Comparison of ENCODE assay signal across 1 cellular context in the genomic region with DNA sequence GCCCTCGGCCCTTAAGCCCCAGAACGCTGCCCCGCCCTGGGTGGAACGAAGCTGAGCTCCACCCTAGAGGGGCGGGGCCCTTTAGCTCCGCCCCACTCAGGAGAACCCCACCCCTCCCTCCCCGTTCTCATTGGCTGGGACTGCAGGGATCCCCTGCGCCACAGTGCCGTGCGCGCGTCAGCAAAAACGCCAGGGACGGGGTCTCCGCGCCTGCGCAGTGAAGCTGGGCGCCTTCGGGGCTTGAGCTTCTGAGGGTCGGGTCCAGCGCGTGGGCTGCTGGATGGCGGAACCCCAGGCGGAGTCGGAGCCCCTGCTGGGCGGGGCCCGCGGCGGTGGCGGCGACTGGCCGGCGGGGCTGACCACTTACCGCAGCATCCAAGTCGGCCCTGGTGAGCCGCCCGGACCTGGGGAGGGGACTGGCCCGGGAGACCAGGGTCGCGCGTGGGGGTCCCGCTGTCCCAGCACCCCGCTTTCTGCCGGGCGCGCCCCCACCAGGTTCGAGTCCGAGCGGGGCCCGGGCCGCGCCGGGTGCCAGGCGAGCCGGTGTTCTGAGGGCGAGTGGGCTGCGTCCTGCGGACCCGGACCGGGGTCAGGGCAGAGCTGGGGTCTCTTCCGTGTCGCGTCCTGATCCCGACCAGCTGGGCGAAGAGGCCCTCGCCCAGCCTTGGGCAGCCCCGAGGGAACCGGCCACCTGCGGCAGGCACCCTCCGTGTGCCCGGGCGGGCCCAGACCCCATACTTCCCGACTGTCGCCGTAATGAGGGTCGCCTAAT.
TF ChIP-seq lines count a peak whose summit lies in the region.

A gene (plus strand): TSS at position 215 of the 772 bp plus-strand sequence. CDS start 66 bp downstream, at position 281.

TF ChIP-seq in WTC11, 78 proteins besides CTCF, POLR2A, EP300 and RAD21 (continued from another document and continues in another):
- TF ChIP-seq, protein P1, sequence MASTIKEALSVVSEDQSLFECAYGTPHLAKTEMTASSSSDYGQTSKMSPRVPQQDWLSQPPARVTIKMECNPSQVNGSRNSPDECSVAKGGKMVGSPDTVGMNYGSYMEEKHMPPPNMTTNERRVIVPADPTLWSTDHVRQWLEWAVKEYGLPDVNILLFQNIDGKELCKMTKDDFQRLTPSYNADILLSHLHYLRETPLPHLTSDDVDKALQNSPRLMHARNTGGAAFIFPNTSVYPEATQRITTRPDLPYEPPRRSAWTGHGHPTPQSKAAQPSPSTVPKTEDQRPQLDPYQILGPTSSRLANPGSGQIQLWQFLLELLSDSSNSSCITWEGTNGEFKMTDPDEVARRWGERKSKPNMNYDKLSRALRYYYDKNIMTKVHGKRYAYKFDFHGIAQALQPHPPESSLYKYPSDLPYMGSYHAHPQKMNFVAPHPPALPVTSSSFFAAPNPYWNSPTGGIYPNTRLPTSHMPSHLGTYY (CRISPR knock-in tag; IDR thresholded peaks at IDR 0.05) = no peak
- TF ChIP-seq PRRX2 (CRISPR knock-in tag; IDR thresholded peaks at IDR 0.05) (no peak), ZNF232 (CRISPR knock-in tag; IDR thresholded peaks at IDR 0.05) (no peak), CREM (CRISPR knock-in tag; IDR thresholded peaks at IDR 0.05) (no peak), ZNF121 (CRISPR knock-in tag; IDR thresholded peaks at IDR 0.05) (no peak), MXD4 (CRISPR knock-in tag; IDR thresholded peaks at IDR 0.05; ENCODE audit: borderline replicate concordance) (no peak), FOXP1 (CRISPR knock-in tag; IDR thresholded peaks at IDR 0.05; ENCODE audit: borderline replicate concordance) (0 out of 2 replicates have a peak, but pooled peaks have one; percentile 25), NFE2L1 (CRISPR knock-in tag; IDR thresholded peaks at IDR 0.05) (0 out of 2 replicates have a peak, but pooled peaks have one; percentile 38), NR1H2 (CRISPR knock-in tag; IDR thresholded peaks at IDR 0.05) (no peak), SMAD3 (CRISPR knock-in tag; IDR thresholded peaks at IDR 0.05; ENCODE audit: borderline replicate concordance) (no peak), FOXJ3 (CRISPR knock-in tag; IDR thresholded peaks at IDR 0.05; ENCODE audit: borderline replicate concordance) (no peak), JAZF1 (CRISPR knock-in tag; IDR thresholded peaks at IDR 0.05) (no peak), NR2C2 (CRISPR knock-in tag; IDR thresholded peaks at IDR 0.05) (no peak), ZNF317 (CRISPR knock-in tag; IDR thresholded peaks at IDR 0.05; ENCODE audit: borderline replicate concordance, low read depth) (no peak), TEAD1 (CRISPR knock-in tag; IDR thresholded peaks at IDR 0.05) (no peak), OVOL2 (CRISPR knock-in tag; IDR thresholded peaks at IDR 0.05; ENCODE audit: borderline replicate concordance) (no peak), RELA (CRISPR knock-in tag; IDR thresholded peaks at IDR 0.05; ENCODE audit: borderline replicate concordance) (0 out of 2 replicates have a peak, but pooled peaks have one; percentile 65), RORB (CRISPR knock-in tag; IDR thresholded peaks at IDR 0.05) (no peak)
- TF ChIP-seq, protein P2, sequence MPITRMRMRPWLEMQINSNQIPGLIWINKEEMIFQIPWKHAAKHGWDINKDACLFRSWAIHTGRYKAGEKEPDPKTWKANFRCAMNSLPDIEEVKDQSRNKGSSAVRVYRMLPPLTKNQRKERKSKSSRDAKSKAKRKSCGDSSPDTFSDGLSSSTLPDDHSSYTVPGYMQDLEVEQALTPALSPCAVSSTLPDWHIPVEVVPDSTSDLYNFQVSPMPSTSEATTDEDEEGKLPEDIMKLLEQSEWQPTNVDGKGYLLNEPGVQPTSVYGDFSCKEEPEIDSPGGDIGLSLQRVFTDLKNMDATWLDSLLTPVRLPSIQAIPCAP (CRISPR knock-in tag; IDR thresholded peaks at IDR 0.05) = no peak
- TF ChIP-seq, protein P3, sequence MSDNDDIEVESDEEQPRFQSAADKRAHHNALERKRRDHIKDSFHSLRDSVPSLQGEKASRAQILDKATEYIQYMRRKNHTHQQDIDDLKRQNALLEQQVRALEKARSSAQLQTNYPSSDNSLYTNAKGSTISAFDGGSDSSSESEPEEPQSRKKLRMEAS (CRISPR knock-in tag; IDR thresholded peaks at IDR 0.05) = no peak; the same call in 1 of the 2 replicates
- TF ChIP-seq, protein P4, sequence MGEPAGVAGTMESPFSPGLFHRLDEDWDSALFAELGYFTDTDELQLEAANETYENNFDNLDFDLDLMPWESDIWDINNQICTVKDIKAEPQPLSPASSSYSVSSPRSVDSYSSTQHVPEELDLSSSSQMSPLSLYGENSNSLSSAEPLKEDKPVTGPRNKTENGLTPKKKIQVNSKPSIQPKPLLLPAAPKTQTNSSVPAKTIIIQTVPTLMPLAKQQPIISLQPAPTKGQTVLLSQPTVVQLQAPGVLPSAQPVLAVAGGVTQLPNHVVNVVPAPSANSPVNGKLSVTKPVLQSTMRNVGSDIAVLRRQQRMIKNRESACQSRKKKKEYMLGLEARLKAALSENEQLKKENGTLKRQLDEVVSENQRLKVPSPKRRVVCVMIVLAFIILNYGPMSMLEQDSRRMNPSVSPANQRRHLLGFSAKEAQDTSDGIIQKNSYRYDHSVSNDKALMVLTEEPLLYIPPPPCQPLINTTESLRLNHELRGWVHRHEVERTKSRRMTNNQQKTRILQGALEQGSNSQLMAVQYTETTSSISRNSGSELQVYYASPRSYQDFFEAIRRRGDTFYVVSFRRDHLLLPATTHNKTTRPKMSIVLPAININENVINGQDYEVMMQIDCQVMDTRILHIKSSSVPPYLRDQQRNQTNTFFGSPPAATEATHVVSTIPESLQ (CRISPR knock-in tag; IDR thresholded peaks at IDR 0.05) = no peak
- TF ChIP-seq, protein P5, sequence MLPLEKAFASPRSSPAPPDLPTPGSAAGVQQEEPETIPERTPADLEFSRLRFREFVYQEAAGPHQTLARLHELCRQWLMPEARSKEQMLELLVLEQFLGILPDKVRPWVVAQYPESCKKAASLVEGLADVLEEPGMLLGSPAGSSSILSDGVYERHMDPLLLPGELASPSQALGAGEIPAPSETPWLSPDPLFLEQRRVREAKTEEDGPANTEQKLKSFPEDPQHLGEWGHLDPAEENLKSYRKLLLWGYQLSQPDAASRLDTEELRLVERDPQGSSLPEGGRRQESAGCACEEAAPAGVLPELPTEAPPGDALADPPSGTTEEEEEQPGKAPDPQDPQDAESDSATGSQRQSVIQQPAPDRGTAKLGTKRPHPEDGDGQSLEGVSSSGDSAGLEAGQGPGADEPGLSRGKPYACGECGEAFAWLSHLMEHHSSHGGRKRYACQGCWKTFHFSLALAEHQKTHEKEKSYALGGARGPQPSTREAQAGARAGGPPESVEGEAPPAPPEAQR (CRISPR knock-in tag; IDR thresholded peaks at IDR 0.05) = no peak
- TF ChIP-seq, protein P6, sequence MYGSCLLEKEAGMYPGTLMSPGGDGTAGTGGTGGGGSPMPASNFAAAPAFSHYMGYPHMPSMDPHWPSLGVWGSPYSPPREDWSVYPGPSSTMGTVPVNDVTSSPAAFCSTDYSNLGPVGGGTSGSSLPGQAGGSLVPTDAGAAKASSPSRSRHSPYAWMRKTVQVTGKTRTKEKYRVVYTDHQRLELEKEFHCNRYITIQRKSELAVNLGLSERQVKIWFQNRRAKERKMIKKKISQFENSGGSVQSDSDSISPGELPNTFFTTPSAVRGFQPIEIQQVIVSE (CRISPR knock-in tag; IDR thresholded peaks at IDR 0.05; ENCODE audit: borderline replicate concordance) = no peak
- TF ChIP-seq, protein P7, sequence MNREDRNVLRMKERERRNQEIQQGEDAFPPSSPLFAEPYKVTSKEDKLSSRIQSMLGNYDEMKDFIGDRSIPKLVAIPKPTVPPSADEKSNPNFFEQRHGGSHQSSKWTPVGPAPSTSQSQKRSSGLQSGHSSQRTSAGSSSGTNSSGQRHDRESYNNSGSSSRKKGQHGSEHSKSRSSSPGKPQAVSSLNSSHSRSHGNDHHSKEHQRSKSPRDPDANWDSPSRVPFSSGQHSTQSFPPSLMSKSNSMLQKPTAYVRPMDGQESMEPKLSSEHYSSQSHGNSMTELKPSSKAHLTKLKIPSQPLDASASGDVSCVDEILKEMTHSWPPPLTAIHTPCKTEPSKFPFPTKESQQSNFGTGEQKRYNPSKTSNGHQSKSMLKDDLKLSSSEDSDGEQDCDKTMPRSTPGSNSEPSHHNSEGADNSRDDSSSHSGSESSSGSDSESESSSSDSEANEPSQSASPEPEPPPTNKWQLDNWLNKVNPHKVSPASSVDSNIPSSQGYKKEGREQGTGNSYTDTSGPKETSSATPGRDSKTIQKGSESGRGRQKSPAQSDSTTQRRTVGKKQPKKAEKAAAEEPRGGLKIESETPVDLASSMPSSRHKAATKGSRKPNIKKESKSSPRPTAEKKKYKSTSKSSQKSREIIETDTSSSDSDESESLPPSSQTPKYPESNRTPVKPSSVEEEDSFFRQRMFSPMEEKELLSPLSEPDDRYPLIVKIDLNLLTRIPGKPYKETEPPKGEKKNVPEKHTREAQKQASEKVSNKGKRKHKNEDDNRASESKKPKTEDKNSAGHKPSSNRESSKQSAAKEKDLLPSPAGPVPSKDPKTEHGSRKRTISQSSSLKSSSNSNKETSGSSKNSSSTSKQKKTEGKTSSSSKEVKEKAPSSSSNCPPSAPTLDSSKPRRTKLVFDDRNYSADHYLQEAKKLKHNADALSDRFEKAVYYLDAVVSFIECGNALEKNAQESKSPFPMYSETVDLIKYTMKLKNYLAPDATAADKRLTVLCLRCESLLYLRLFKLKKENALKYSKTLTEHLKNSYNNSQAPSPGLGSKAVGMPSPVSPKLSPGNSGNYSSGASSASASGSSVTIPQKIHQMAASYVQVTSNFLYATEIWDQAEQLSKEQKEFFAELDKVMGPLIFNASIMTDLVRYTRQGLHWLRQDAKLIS (CRISPR knock-in tag; IDR thresholded peaks at IDR 0.05; ENCODE audit: borderline replicate concordance) = no peak
- TF ChIP-seq, protein P8, sequence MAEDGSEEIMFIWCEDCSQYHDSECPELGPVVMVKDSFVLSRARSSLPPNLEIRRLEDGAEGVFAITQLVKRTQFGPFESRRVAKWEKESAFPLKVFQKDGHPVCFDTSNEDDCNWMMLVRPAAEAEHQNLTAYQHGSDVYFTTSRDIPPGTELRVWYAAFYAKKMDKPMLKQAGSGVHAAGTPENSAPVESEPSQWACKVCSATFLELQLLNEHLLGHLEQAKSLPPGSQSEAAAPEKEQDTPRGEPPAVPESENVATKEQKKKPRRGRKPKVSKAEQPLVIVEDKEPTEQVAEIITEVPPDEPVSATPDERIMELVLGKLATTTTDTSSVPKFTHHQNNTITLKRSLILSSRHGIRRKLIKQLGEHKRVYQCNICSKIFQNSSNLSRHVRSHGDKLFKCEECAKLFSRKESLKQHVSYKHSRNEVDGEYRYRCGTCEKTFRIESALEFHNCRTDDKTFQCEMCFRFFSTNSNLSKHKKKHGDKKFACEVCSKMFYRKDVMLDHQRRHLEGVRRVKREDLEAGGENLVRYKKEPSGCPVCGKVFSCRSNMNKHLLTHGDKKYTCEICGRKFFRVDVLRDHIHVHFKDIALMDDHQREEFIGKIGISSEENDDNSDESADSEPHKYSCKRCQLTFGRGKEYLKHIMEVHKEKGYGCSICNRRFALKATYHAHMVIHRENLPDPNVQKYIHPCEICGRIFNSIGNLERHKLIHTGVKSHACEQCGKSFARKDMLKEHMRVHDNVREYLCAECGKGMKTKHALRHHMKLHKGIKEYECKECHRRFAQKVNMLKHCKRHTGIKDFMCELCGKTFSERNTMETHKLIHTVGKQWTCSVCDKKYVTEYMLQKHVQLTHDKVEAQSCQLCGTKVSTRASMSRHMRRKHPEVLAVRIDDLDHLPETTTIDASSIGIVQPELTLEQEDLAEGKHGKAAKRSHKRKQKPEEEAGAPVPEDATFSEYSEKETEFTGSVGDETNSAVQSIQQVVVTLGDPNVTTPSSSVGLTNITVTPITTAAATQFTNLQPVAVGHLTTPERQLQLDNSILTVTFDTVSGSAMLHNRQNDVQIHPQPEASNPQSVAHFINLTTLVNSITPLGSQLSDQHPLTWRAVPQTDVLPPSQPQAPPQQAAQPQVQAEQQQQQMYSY (CRISPR knock-in tag; IDR thresholded peaks at IDR 0.05) = peak; percentile 21; the same call in 1 of the 2 replicates
- TF ChIP-seq, protein P9, sequence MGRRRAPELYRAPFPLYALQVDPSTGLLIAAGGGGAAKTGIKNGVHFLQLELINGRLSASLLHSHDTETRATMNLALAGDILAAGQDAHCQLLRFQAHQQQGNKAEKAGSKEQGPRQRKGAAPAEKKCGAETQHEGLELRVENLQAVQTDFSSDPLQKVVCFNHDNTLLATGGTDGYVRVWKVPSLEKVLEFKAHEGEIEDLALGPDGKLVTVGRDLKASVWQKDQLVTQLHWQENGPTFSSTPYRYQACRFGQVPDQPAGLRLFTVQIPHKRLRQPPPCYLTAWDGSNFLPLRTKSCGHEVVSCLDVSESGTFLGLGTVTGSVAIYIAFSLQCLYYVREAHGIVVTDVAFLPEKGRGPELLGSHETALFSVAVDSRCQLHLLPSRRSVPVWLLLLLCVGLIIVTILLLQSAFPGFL (CRISPR knock-in tag; IDR thresholded peaks at IDR 0.05; ENCODE audit: borderline replicate concordance) = no peak
- TF ChIP-seq, protein P10, sequence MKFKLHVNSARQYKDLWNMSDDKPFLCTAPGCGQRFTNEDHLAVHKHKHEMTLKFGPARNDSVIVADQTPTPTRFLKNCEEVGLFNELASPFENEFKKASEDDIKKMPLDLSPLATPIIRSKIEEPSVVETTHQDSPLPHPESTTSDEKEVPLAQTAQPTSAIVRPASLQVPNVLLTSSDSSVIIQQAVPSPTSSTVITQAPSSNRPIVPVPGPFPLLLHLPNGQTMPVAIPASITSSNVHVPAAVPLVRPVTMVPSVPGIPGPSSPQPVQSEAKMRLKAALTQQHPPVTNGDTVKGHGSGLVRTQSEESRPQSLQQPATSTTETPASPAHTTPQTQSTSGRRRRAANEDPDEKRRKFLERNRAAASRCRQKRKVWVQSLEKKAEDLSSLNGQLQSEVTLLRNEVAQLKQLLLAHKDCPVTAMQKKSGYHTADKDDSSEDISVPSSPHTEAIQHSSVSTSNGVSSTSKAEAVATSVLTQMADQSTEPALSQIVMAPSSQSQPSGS (CRISPR knock-in tag; IDR thresholded peaks at IDR 0.05; ENCODE audit: borderline replicate concordance, low read depth) = no peak
- TF ChIP-seq, protein P11, sequence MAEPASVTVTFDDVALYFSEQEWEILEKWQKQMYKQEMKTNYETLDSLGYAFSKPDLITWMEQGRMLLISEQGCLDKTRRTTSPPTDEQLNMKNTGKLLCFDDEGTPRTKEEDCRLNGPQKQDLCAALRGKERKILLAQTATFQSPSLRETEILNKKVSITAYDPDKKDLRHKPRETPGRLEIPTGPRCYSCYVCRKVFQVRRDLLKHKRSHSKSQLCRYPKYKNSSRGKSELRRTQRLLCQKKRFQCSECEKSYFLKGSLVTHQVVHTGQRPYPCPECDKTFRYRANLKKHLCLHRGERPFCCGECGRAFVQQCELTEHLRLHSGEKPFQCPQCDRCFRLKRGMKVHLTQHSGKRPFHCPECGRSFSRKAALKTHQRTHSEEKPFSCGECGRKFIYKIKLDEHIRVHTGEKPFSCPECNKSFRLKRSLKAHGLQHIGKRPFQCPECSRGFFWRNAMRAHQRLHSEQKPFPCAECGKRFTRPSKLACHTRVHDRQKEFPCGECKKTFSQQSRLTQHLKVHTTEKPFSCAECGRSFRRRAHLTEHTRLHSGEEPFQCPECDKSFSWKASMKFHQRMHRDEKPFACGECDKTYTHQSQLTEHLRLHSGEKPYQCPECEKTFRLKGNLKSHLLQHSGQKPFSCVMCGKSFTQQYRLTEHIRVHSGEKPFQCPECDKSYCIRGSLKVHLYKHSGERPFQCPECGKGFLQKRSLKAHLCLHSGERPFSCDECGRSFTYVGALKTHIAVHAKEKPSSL (CRISPR knock-in tag; conservative IDR thresholded peaks at IDR 0.05) = no peak
- TF ChIP-seq, protein P12, sequence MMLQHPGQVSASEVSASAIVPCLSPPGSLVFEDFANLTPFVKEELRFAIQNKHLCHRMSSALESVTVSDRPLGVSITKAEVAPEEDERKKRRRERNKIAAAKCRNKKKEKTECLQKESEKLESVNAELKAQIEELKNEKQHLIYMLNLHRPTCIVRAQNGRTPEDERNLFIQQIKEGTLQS (CRISPR knock-in tag; conservative IDR thresholded peaks at IDR 0.05) = no peak
